18 cellular contexts compared by ENCODE assay signal in the genomic region with DNA sequence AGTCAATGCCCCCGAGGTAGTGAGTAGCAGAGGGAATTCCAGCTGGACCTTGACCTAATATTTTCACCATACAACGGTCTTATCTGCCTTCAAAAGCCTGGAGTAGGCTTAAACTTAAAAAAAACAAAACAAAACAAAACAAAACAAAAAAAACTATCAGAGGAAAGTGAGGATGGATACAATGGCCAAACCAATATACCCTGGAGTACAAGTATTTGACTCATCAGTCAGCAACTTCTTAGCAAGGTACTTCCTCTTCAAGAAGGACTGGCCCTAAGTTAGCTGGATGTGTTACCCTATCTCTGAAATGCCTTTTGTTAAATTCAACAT.
DNase-seq lines count a peak whose midpoint lies in the region; ATAC-seq, FAIRE-seq and TF ChIP-seq lines count a peak whose summit lies in the region.
"Had no signal": no experiment of that assay in that cellular context is flagged by ENCODE, and none has a peak within 500 bp of the region (broad histone marks: within the 10 kb centered on the region; RNA-seq: fewer than 3 reads in every experiment).

No MANE protein-coding gene starts in this region.

- H3K9me3 Mint-ChIP-seq in Caco-2 (ENCODE audit: unreplicated experiment), result no peaks in the 10 kb centered on the region
- H3K9me3 Mint-ChIP-seq in stimulated activated memory B cell treated with anti-CD40 and anti-IgM and Interleukin-4, amounts not matched to agents 10 μg/mL and 1 μg/mL and 100 μg/mL, for 72 hours, result no peaks in the 10 kb centered on the region
- H3K9me3 Mint-ChIP-seq: dendritic cell treated with granulocyte-macrophage colony-stimulating factor and Interleukin-4, amounts not matched to agents 40 ng/mL and 50 ng/mL, for 4 days had no signal

- no peak for TF ChIP-seq POLR2A in A549 (IDR thresholded peaks at IDR 0.05; ENCODE audit: low read length)

- no peaks in the 10 kb centered on the region for H3K27me3 Mint-ChIP-seq in Caco-2 (ENCODE audit: insufficient read depth, unreplicated experiment)
- H3K27me3 Mint-ChIP-seq in stimulated activated memory B cell treated with anti-CD40 and anti-IgM and Interleukin-4, amounts not matched to agents 10 μg/mL and 1 μg/mL and 100 μg/mL, for 72 hours, result no peaks in the 10 kb centered on the region
- H3K27me3 Mint-ChIP-seq: dendritic cell treated with granulocyte-macrophage colony-stimulating factor and Interleukin-4, amounts not matched to agents 40 ng/mL and 50 ng/mL, for 4 days had no signal

- H3K4me3 ChIP-seq in A549, result no peak overlapping the region
- H3K4me3 ChIP-seq in Caco-2 (ENCODE audit: low read depth, low read length), result no peak overlapping the region
- no peak overlapping the region for H3K4me3 ChIP-seq in epithelial cell of esophagus (ENCODE audit: low read length)
- H3K4me3 ChIP-seq: BLaER1, body of pancreas, GM23248 had no signal

- no peaks in the 10 kb centered on the region for H3K36me3 ChIP-seq in Caco-2 (ENCODE audit: control insufficient read depth, insufficient read depth, low read length)

- H3K4me1 ChIP-seq in A549, result peaks cover 30% of the 10 kb centered on the region
- H3K4me1 ChIP-seq in Caco-2, result peaks cover 27% of the 10 kb centered on the region
- H3K4me1 ChIP-seq: BLaER1 had no signal

- no peaks in the 10 kb centered on the region for H3K36me3 Mint-ChIP-seq in Caco-2 (ENCODE audit: insufficient read depth, unreplicated experiment)
- H3K36me3 Mint-ChIP-seq in stimulated activated memory B cell treated with anti-CD40 and anti-IgM and Interleukin-4, amounts not matched to agents 10 μg/mL and 1 μg/mL and 100 μg/mL, for 72 hours, result no peaks in the 10 kb centered on the region

- no peak overlapping the region for H3K27ac Mint-ChIP-seq in Caco-2 (ENCODE audit: unreplicated experiment)
- H3K27ac Mint-ChIP-seq in stimulated activated memory B cell treated with anti-CD40 and anti-IgM and Interleukin-4, amounts not matched to agents 10 μg/mL and 1 μg/mL and 100 μg/mL, for 72 hours, result no peak overlapping the region
- H3K27ac Mint-ChIP-seq: dendritic cell treated with granulocyte-macrophage colony-stimulating factor and Interleukin-4, amounts not matched to agents 40 ng/mL and 50 ng/mL, for 4 days had no signal

- H3K9me3 ChIP-seq in A549 (no peaks in the 10 kb centered on the region), Caco-2 (no peaks in the 10 kb centered on the region)
- H3K9me3 ChIP-seq: BLaER1, body of pancreas had no signal

- WGBS in A549 (ENCODE audit: missing lambda C conversion rate), result 42% methylated on average over 2 of the region's 2 CpGs

- intact Hi-C loops in Caco-2 (cut with micrococcal nuclease; ENCODE audit: unreplicated experiment), result no loop called here

- peak overlapping the region; percentile 41 for H3K4me2 ChIP-seq in A549
- H3K4me2 ChIP-seq: BLaER1 had no signal

- POLR2A ChIA-PET in A549 (lab: Yijun Ruan, JAX) (no interaction called here), Caco-2 (lab: Charles Lee) (no interaction called here), RWPE1 (lab: Yijun Ruan, JAX; ENCODE audit: low non-redundant PET) (no interaction called here)

- DNase-seq in A549 (ENCODE audit: low read depth in 1 of 2, low spot score in 1 of 2) (no peak), Caco-2 (peak; percentile 2 to 26), RPMI7951 (ENCODE audit: low read depth) (peak; percentile 63), epithelial cell of esophagus (ENCODE audit: low read depth) (peak; percentile 38), RWPE1 (ENCODE audit: low spot score) (no peak)
- no peak for DNase-seq in stimulated activated CD4-positive, alpha-beta T cell treated with anti-CD3 and anti-CD28 coated beads, Interleukin-4, amount 100 ng/mL, for 4 hours
- DNase-seq: body of pancreas, DMS79, GM23248, NCI-H1105, NCI-H2171, Right ventricle myocardium superior had no signal

- BruUV-seq in Caco-2 (replicated peaks; lab: Mats Ljungman, UMichigan), result no TSS peak

- CTCF ChIA-PET in A549 (lab: Yijun Ruan, JAX), result interaction anchor here (1.0 to 1.4 kb wide), 3 partner anchors 9 to 227 kb away, joined by 3 to 4 read pairs (median 3); no protein-coding TSS in a partner anchor
- CTCF ChIA-PET in Caco-2 (lab: Charles Lee), result no interaction called here
- CTCF ChIA-PET in RWPE1 (lab: Yijun Ruan, JAX), result interaction anchor here (0.7 kb wide), 1 partner anchor 403 kb away, joined by 3 read pairs; no protein-coding TSS in a partner anchor

- no peak overlapping the region for H3K4me3 Mint-ChIP-seq in Caco-2 (ENCODE audit: unreplicated experiment)
- H3K4me3 Mint-ChIP-seq in stimulated activated memory B cell treated with anti-CD40 and anti-IgM and Interleukin-4, amounts not matched to agents 10 μg/mL and 1 μg/mL and 100 μg/mL, for 72 hours, result no peak overlapping the region
- H3K4me3 Mint-ChIP-seq: dendritic cell treated with granulocyte-macrophage colony-stimulating factor and Interleukin-4, amounts not matched to agents 40 ng/mL and 50 ng/mL, for 4 days had no signal

- FAIRE-seq in A549 (lab: Jason Lieb, UNC), result no peak
- FAIRE-seq: islet of Langerhans had no signal

- no peaks in the 10 kb centered on the region for H3K27me3 ChIP-seq in Caco-2 (replicated peaks; ENCODE audit: control insufficient read depth, insufficient read depth, low read length)
- H3K27me3 ChIP-seq: BLaER1, body of pancreas had no signal

- H3K27ac ChIP-seq in A549 (no peak overlapping the region; a peak in 1 of 6 replicates), RWPE1 (no peak overlapping the region)
- H3K27ac ChIP-seq: BLaER1, body of pancreas had no signal

- TF ChIP-seq CTCF in A549 (IDR thresholded peaks at IDR 0.05) (no peak), Caco-2 (IDR thresholded peaks at IDR 0.05; ENCODE audit: insufficient read depth in 1 of 2, low read depth in 1 of 2, low read length in 1 of 2, severe bottlenecking in 1 of 2, unreplicated experiment in 1 of 2) (no peak), epithelial cell of esophagus (IDR thresholded peaks at IDR 0.05; ENCODE audit: insufficient read depth, low read depth, low read length, missing control alignments) (no peak), RWPE1 (conservative IDR thresholded peaks at IDR 0.05; ENCODE audit: low read depth) (no peak)

- TF ChIP-seq EP300 in A549 (IDR thresholded peaks at IDR 0.05), result no peak

- peaks cover 6% of the 10 kb centered on the region for H3K4me1 Mint-ChIP-seq in Caco-2 (ENCODE audit: low read depth, unreplicated experiment)
- H3K4me1 Mint-ChIP-seq in stimulated activated memory B cell treated with anti-CD40 and anti-IgM and Interleukin-4, amounts not matched to agents 10 μg/mL and 1 μg/mL and 100 μg/mL, for 72 hours, result no peaks in the 10 kb centered on the region

- TF ChIP-seq RAD21 in A549 (conservative IDR thresholded peaks at IDR 0.05 in 1 of 2, IDR thresholded peaks at IDR 0.05 in 1 of 2), result no peak

- peak in 1 of 2 experiments; percentile 55; a peak in 3 of 6 replicates for ATAC-seq in A549
- no peak for ATAC-seq in stimulated activated memory B cell treated with anti-CD40 and anti-IgM and Interleukin-4, amounts not matched to agents 10 μg/mL and 1 μg/mL and 100 μg/mL, for 72 hours
- ATAC-seq in HG03520 (IDR thresholded peaks at IDR 0.05; ENCODE audit: unreplicated experiment), result no peak
- ATAC-seq: body of pancreas, esophagus mucosa had no signal

TF ChIP-seq in A549, 52 proteins besides CTCF, POLR2A, EP300 and RAD21 (continues in another document):
- TF ChIP-seq BHLHE40 (IDR thresholded peaks at IDR 0.05; ENCODE audit: low read depth, low read length), result no peak
- TF ChIP-seq FOSL2 (IDR thresholded peaks at IDR 0.05), result no peak
- TF ChIP-seq FOSL2 (CRISPR knock-in tag; IDR thresholded peaks at IDR 0.05), result no peak
- TF ChIP-seq NFE2L2 (conservative IDR thresholded peaks at IDR 0.05; ENCODE audit: low read length), result no peak
- TF ChIP-seq, protein P1, sequence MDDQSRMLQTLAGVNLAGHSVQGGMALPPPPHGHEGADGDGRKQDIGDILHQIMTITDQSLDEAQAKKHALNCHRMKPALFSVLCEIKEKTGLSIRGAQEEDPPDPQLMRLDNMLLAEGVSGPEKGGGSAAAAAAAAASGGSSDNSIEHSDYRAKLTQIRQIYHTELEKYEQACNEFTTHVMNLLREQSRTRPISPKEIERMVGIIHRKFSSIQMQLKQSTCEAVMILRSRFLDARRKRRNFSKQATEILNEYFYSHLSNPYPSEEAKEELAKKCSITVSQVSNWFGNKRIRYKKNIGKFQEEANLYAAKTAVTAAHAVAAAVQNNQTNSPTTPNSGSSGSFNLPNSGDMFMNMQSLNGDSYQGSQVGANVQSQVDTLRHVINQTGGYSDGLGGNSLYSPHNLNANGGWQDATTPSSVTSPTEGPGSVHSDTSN (IDR thresholded peaks at IDR 0.05), result no peak
- no peak for TF ChIP-seq ZFP36 (IDR thresholded peaks at IDR 0.05; ENCODE audit: borderline replicate concordance, partially characterized antibody)
- no peak for TF ChIP-seq FOSB (CRISPR knock-in tag; IDR thresholded peaks at IDR 0.05)
- no peak for TF ChIP-seq TFCP2L1 (CRISPR knock-in tag; IDR thresholded peaks at IDR 0.05)
- no peak for TF ChIP-seq ZNF302 (CRISPR knock-in tag; IDR thresholded peaks at IDR 0.05)
- TF ChIP-seq, protein P2, sequence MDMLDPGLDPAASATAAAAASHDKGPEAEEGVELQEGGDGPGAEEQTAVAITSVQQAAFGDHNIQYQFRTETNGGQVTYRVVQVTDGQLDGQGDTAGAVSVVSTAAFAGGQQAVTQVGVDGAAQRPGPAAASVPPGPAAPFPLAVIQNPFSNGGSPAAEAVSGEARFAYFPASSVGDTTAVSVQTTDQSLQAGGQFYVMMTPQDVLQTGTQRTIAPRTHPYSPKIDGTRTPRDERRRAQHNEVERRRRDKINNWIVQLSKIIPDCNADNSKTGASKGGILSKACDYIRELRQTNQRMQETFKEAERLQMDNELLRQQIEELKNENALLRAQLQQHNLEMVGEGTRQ (IDR thresholded peaks at IDR 0.05), result no peak
- no peak for TF ChIP-seq SREBF2 (IDR thresholded peaks at IDR 0.05)
- TF ChIP-seq KDM1A (IDR thresholded peaks at IDR 0.05; ENCODE audit: low read depth), result no peak
- TF ChIP-seq HOXB5 (CRISPR knock-in tag; IDR thresholded peaks at IDR 0.05), result no peak
- no peak for TF ChIP-seq RARB (CRISPR knock-in tag; IDR thresholded peaks at IDR 0.05)
- TF ChIP-seq ESRRA (IDR thresholded peaks at IDR 0.05; ENCODE audit: borderline replicate concordance, low read length), result no peak
- no peak for TF ChIP-seq FOXS1 (CRISPR knock-in tag; IDR thresholded peaks at IDR 0.05)
- TF ChIP-seq NR3C1 (IDR thresholded peaks at IDR 0.05), result no peak
- TF ChIP-seq NPAS2 (CRISPR knock-in tag; IDR thresholded peaks at IDR 0.05; ENCODE audit: borderline replicate concordance), result no peak
- no peak for TF ChIP-seq CHD2 (IDR thresholded peaks at IDR 0.05; ENCODE audit: low read length, partially characterized antibody)
- no peak for TF ChIP-seq GATA3 (IDR thresholded peaks at IDR 0.05; ENCODE audit: borderline replicate concordance)

Comparison
In these comparisons a context has a peak if more than half of its experiments do, and no peak if none do; other contexts are left out.
1. DNase-seq: peak in Caco-2 (2 of 2), RPMI7951 (single experiment) and epithelial cell of esophagus (single experiment); none in A549 (0 of 2), stimulated activated CD4-positive, alpha-beta T cell treated with anti-CD3 and anti-CD28 coated beads, Interleukin-4, amount 100 ng/mL, for 4 hours (0 of 2) and RWPE1 (single experiment).